In the genomic region with DNA sequence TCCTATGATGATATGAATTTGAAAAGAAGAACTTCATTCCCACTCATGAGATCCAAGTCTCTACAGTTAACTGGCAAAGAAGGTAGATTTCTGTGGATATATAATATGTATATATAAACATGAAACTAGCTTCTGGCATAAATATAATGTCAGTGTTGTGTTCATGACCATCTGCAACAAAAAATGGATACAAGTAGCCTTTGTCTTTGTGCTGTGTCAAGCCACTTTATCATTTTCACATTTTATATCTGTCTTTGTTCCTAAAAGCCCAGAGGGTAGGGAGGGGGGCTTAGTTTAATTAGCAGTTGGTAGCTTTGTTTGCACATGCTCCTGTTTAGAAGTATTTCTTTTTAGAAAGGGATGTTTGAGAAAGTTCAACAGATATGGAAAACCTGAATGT, we compare ENCODE assay signal across 28 cellular contexts. TPM values are rescaled to one million over a fixed set of nuclear protein-coding genes. Genes with fewer than 3 reads are reported as not detected.
"Had no signal": no experiment of that assay in that cellular context is flagged by ENCODE, and none has a peak within 500 bp of the region (broad histone marks: within the 10 kb centered on the region; RNA-seq: fewer than 3 reads in every experiment).

No MANE protein-coding gene starts in this region.

- H3K36me3 ChIP-seq: prostate gland had no signal

- H3K9me3 ChIP-seq: prostate gland, upper lobe of right lung had no signal

- H3K4me1 ChIP-seq: neural progenitor cell, prostate gland, upper lobe of right lung had no signal

- H3K4me3 ChIP-seq: lung, neural progenitor cell, prostate gland, upper lobe of right lung had no signal

- H3K27me3 Mint-ChIP-seq: brain; dendritic cell treated with granulocyte-macrophage colony-stimulating factor and Interleukin-4, amounts not matched to agents 40 ng/mL and 50 ng/mL, for 4 days; naive thymus-derived CD8-positive, alpha-beta T cell had no signal

- H3K27ac Mint-ChIP-seq: activated naive CD4-positive, alpha-beta T cell treated with anti-CD3 and anti-CD28 coated beads, Interleukin-2, amount 50 U/mL, for 72 hours; dendritic cell treated with granulocyte-macrophage colony-stimulating factor and Interleukin-4, amounts not matched to agents 40 ng/mL and 50 ng/mL, for 4 days; naive thymus-derived CD8-positive, alpha-beta T cell; neural progenitor cell had no signal

- H3K4me3 Mint-ChIP-seq: brain; dendritic cell treated with granulocyte-macrophage colony-stimulating factor and Interleukin-4, amounts not matched to agents 40 ng/mL and 50 ng/mL, for 4 days; immature natural killer cell; naive thymus-derived CD8-positive, alpha-beta T cell; neural progenitor cell had no signal

- H3K4me1 Mint-ChIP-seq: immature natural killer cell, neural progenitor cell had no signal

- H3K27me3 ChIP-seq: neural progenitor cell, upper lobe of right lung had no signal

- H2AFZ ChIP-seq: neural progenitor cell had no signal

- ATAC-seq: activated naive CD4-positive, alpha-beta T cell treated with anti-CD3 and anti-CD28 coated beads, Interleukin-2, amount 50 U/mL, for 72 hours; left lobe of liver; naive thymus-derived CD8-positive, alpha-beta T cell; right cardiac atrium; stimulated activated naive CD8-positive, alpha-beta T cell treated with anti-CD3 and anti-CD28 coated beads, Interleukin-15, Interleukin-2, amounts not matched to agents 100 U/mL and 50 U/mL, for 24 hours; upper lobe of right lung had no signal

- DNase-seq: activated CD4-positive, alpha-beta T cell treated with anti-CD3 and anti-CD28 coated beads for 1 hour; activated CD4-positive, alpha-beta T cell treated with anti-CD3 and anti-CD28 coated beads, Interleukin-2, amount 50 U/mL, for 1 hour; activated gamma-delta T cell treated with Interleukin-2 at 50 U/mL for 16 hours; activated T-cell treated with anti-CD3 and anti-CD28 coated beads, Interleukin-2, amount 50 U/mL, for 1 hour; aorta; effector CD8-positive, alpha-beta T cell; erythroblast; foreskin fibroblast; immature natural killer cell; naive thymus-derived CD8-positive, alpha-beta T cell; right cardiac atrium; stimulated activated CD4-positive, alpha-beta T cell treated with anti-CD3 and anti-CD28 coated beads, Interleukin-12 subunit alpha, Interleukin-12 subunit beta, amount 100 ng/mL, for 4 hours; stimulated activated CD4-positive, alpha-beta T cell treated with anti-CD3 and anti-CD28 coated beads, Interleukin-4, amount 100 ng/mL, for 4 hours; stimulated activated naive CD8-positive, alpha-beta T cell treated with anti-CD3 and anti-CD28 coated beads, Interleukin-15, Interleukin-2, amounts not matched to agents 100 U/mL and 50 U/mL, for 24 hours; T-helper 9 cell; upper lobe of right lung had no signal

- H3K4me2 ChIP-seq: neural progenitor cell had no signal

- H3K27ac ChIP-seq: neural progenitor cell, prostate gland, upper lobe of right lung had no signal

- H3K9ac ChIP-seq: neural progenitor cell had no signal

RNA-seq across cellular contexts. Expression of a gene that starts 56.2 kb away (rescaled TPM):
- total RNA-seq: chondrocyte, fibroblast of lung, kidney epithelial cell, left lobe of liver, mesenteric fat pad, prostate gland, subcutaneous adipose tissue had no signal
